15 cellular contexts compared by ENCODE assay signal in genomic region chr6:105785412-105785811, GRCh38.
A peak's percentile ranks its signal among the peaks of the same experiment; 100 is the strongest.
DNase-seq lines count a peak whose midpoint lies in the region; ATAC-seq, FAIRE-seq and TF ChIP-seq lines count a peak whose summit lies in the region.
"Had no signal": no experiment of that assay in that cellular context is flagged by ENCODE, and none has a peak within 500 bp of the region (broad histone marks: within the 10 kb centered on the region; RNA-seq: fewer than 3 reads in every experiment).

No MANE protein-coding gene starts in this region.

- CTCF ChIA-PET in GM12878 (lab: Yijun Ruan, JAX) = interaction anchor here (0.7 to 2.1 kb wide), 2 partner anchors 11 to 27 kb away, joined by 3 to 5 read pairs; no protein-coding TSS in a partner anchor

- WGBS in GM12878 (ENCODE audit: insufficient coverage, insufficient replicate concordance, low lambda C conversion rate, missing lambda C conversion rate) = 34% methylated on average over 4 of the region's 4 CpGs

- no peak overlapping the region for H3K9ac ChIP-seq in GM12878 (ENCODE audit: control insufficient read depth, insufficient read depth, low read length)

- DNase-seq in GF-D8 (lab: John Stamatoyannopoulos, UW) (peak; percentile 93), MV-4-11 (lab: John Stamatoyannopoulos, UW) (peak; percentile 81), GM12878 (ENCODE audit: low read depth, low spot score) (no peak), natural killer cell (no peak), 8988T (no peak), ACHN (no peak), dorsolateral prefrontal cortex (no peak)
- DNase-seq: CD4-positive, alpha-beta memory T cell; kidney glomerular epithelial cell; NCI-H2107; nephron progenitor cell had no signal

- no peak for TF ChIP-seq POLR2A in GM12878 (IDR thresholded peaks at IDR 0.05; ENCODE audit: low read depth, low read length)

- H3K27ac Mint-ChIP-seq in natural killer cell = no peak overlapping the region
- H3K27ac Mint-ChIP-seq: nephron progenitor cell; stimulated activated naive CD8-positive, alpha-beta T cell treated with anti-CD3 and anti-CD28 coated beads, Interleukin-15, Interleukin-2, amounts not matched to agents 100 ng/mL and 50 ng/mL, for 24 hours had no signal

- no peak overlapping the region for H3K4me2 ChIP-seq in GM12878 (ENCODE audit: control insufficient read depth, insufficient read depth)

- H3K4me1 ChIP-seq in GM12878 (ENCODE audit: control insufficient read depth, insufficient read depth, low read length) = peaks cover 22% of the 10 kb centered on the region
- H3K4me1 ChIP-seq: HAP-1 had no signal

- ATAC-seq in GM12878 (no peak), natural killer cell (peak in 2 of 3 donors; percentile 38 to 53), HG03439 (IDR thresholded peaks at IDR 0.05; ENCODE audit: unreplicated experiment) (no peak)

- no TSS peak for BruUV-seq in GM12878 (replicated peaks; lab: Mats Ljungman, UMichigan)

- no peak for TF ChIP-seq CTCF in GM12878 (IDR thresholded peaks at IDR 0.05 in 2 of 3, conservative IDR thresholded peaks at IDR 0.05 in 1 of 3; ENCODE audit: control insufficient read depth in 2 of 3, extremely low read depth in 1 of 3, insufficient read depth in 1 of 3, low read depth in 3 of 3, low read length in 3 of 3)
- no peak for TF ChIP-seq CTCF in natural killer cell (IDR thresholded peaks at IDR 0.05)
- TF ChIP-seq CTCF in dorsolateral prefrontal cortex (IDR thresholded peaks at IDR 0.05 in 54 of 56, conservative IDR thresholded peaks at IDR 0.05 in 2 of 56; ENCODE audit: low read depth in 1 of 56, partially characterized antibody in 56 of 56) = no peak

- H3K9me3 ChIP-seq in GM12878 (replicated peaks; ENCODE audit: control insufficient read depth, insufficient read depth, low read length) = peaks cover 16% of the 10 kb centered on the region
- H3K9me3 ChIP-seq: HAP-1 had no signal

- SMC1A ChIA-PET in GM12878 (lab: Charles Lee; ENCODE audit: uncharacterized antibody, unreplicated experiment) = interaction anchor here (0.5 to 1.2 kb wide), 3 partner anchors 9 to 437 kb away, joined by 3 read pairs; no protein-coding TSS in a partner anchor

- H3K36me3 Mint-ChIP-seq in natural killer cell = no peaks in the 10 kb centered on the region
- H3K36me3 Mint-ChIP-seq: CD4-positive, alpha-beta memory T cell had no signal

- in situ Hi-C loops in GM12878 (cut with MboI) = no loop called here
- in situ Hi-C loops in ACHN (cut with HindIII; ENCODE audit: low pct_ligation_motif_present, low pct_unique_long_range_greater_than_20kb, low sequenced_read_pairs) = no loop called here

- TF ChIP-seq RAD21 in GM12878 (IDR thresholded peaks at IDR 0.05; ENCODE audit: insufficient read depth, low read depth, low read length) = no peak

- TF ChIP-seq EP300 in GM12878 (IDR thresholded peaks at IDR 0.05; ENCODE audit: borderline replicate concordance in 1 of 2, control insufficient read depth in 1 of 2, low read depth in 2 of 2, low read length in 2 of 2) = no peak

- H3K4me3 ChIP-seq in GM12878 (no peak overlapping the region), dorsolateral prefrontal cortex (no peak overlapping the region)
- H3K4me3 ChIP-seq: HAP-1, SK-N-MC had no signal

- H3K27me3 Mint-ChIP-seq in natural killer cell (ENCODE audit: low read depth in 2 of 2) = peaks cover 0 to 2% of the 10 kb centered on the region in 2 donors

- no peaks in the 10 kb centered on the region for H3K79me2 ChIP-seq in GM12878 (ENCODE audit: control insufficient read depth, insufficient read depth, low read length)

- no peak overlapping the region for H2AFZ ChIP-seq in GM12878 (ENCODE audit: control insufficient read depth, low read depth, low read length)

- no peak overlapping the region for H3K4me3 Mint-ChIP-seq in natural killer cell
- H3K4me3 Mint-ChIP-seq: nephron progenitor cell; stimulated activated naive CD8-positive, alpha-beta T cell treated with anti-CD3 and anti-CD28 coated beads, Interleukin-15, Interleukin-2, amounts not matched to agents 100 ng/mL and 50 ng/mL, for 24 hours had no signal

- RAD21 ChIA-PET in GM12878 (lab: Charles Lee; ENCODE audit: unreplicated experiment) = no interaction called here

- H3K36me3 ChIP-seq in GM12878 (ENCODE audit: control insufficient read depth in 2 of 2, insufficient read depth in 2 of 2, low read length in 1 of 2) = no peaks in the 10 kb centered on the region
- H3K36me3 ChIP-seq: HAP-1 had no signal

- POLR2A ChIA-PET in GM12878 (lab: Charles Lee) = no interaction called here

- intact Hi-C loops in GM12878 (cut with micrococcal nuclease; ENCODE audit: unreplicated experiment) = loop anchor here (5.0 kb wide), 1 partner anchor 353 kb away; no protein-coding TSS in a partner anchor
- intact Hi-C loops in natural killer cell (cut with micrococcal nuclease) = no loop called here
- intact Hi-C loops in dorsolateral prefrontal cortex (cut with DNase I) = no loop called here

- peaks cover 5 to 9% of the 10 kb centered on the region in 2 donors for H3K4me1 Mint-ChIP-seq in natural killer cell

- H3K27me3 ChIP-seq in GM12878 (replicated peaks in 1 of 2; ENCODE audit: control insufficient read depth in 2 of 2, insufficient read depth in 2 of 2, low read length in 1 of 2) = no peaks in the 10 kb centered on the region
- peaks cover 0 to 12% (median 0%) of the 10 kb centered on the region in 45 donors for H3K27me3 ChIP-seq in dorsolateral prefrontal cortex

- FAIRE-seq in GM12878 (lab: Jason Lieb, UNC) = peak; percentile 18

- H3K27ac ChIP-seq in GM12878 (ENCODE audit: control insufficient read depth, insufficient read depth) = no peak overlapping the region
- no peak overlapping the region for H3K27ac ChIP-seq in dorsolateral prefrontal cortex
- H3K27ac ChIP-seq: SK-N-MC had no signal

- H4K20me1 ChIP-seq in GM12878 (ENCODE audit: control insufficient read depth, insufficient read depth) = no peaks in the 10 kb centered on the region

- no peaks in the 10 kb centered on the region for H3K9me3 Mint-ChIP-seq in natural killer cell
- H3K9me3 Mint-ChIP-seq: CD4-positive, alpha-beta memory T cell; nephron progenitor cell had no signal

TF ChIP-seq in GM12878, 131 proteins besides CTCF, POLR2A, EP300 and RAD21:
- TF ChIP-seq HDGF (IDR thresholded peaks at IDR 0.05) (no peak), TCF7 (IDR thresholded peaks at IDR 0.05; ENCODE audit: borderline replicate concordance) (no peak), SP1 (IDR thresholded peaks at IDR 0.05; ENCODE audit: low read depth, low read length) (no peak), STAT3 (IDR thresholded peaks at IDR 0.05; ENCODE audit: low read depth, low read length) (no peak), ASH2L (IDR thresholded peaks at IDR 0.05; ENCODE audit: borderline replicate concordance, low read depth) (no peak), ESRRA (IDR thresholded peaks at IDR 0.05; ENCODE audit: low read length) (no peak)

Comparison
In these comparisons a context has a peak if more than half of its experiments do, and no peak if none do; other contexts are left out.
1. DNase-seq: peak in GF-D8 (single experiment) and MV-4-11 (single experiment); none in GM12878 (single experiment), natural killer cell (single experiment), 8988T (single experiment), ACHN (single experiment) and dorsolateral prefrontal cortex (0 of 10).
2. ATAC-seq: peak in natural killer cell (2 of 3); none in GM12878 (single experiment) and HG03439 (single experiment).